In the genomic region with DNA sequence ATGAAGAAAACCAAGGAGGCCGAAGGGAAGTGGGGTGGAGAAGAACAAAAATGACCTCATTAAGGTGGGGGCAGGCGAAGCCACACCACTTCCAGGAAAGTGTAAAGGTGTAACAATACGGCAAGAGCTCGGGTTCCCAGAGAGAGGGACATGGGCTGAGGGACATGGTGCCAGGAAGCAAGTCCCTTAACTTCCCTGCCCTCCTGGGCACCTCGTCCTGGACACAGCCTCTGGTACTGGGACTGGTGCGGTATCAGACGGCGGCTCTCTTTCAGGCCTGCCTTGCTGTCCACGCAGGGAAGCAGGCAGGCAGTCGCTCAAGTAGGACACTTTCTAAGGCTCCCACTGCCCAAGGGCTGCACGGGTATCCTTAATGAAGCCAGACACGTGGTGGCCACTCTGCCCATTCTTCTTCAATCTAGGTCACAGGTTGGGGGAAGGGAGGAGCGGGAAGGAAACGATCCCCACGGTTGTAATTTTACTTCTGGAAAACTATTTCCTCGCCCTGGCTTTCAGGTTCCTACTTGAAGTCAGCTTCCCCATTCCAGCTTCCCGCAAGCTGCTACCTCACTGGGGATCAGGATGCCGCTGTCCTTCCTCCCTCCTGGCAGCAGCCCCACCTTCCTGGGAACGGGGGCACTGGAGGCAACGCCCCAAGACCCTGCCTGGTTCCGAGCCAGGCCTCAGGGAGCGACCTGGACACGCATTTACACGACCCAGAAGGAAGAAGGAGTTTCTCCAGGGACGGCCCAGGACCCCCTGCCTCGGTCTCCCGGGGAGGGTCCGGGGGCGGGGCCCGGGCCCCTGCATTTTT, we compare ENCODE assay signal across 1 cellular context.
TF ChIP-seq lines count a peak whose summit lies in the region.

No MANE protein-coding gene starts in this region.

TF ChIP-seq in HEK293, 187 proteins besides CTCF, POLR2A, EP300 and RAD21 (continued from another document):
- TF ChIP-seq PRDM6 (tag by site-specific recombination; IDR thresholded peaks at IDR 0.05) (no peak), ZSCAN16 (tag by site-specific recombination; IDR thresholded peaks at IDR 0.05) (no peak), ZNF157 (tag by site-specific recombination; IDR thresholded peaks at IDR 0.05) (no peak), ZNF426 (tag by site-specific recombination; IDR thresholded peaks at IDR 0.05) (no peak), ZBTB8A (tag by site-specific recombination; IDR thresholded peaks at IDR 0.05) (no peak), KLF1 (tag by site-specific recombination; IDR thresholded peaks at IDR 0.05) (0 out of 2 replicates have a peak, but pooled peaks have one; percentile 42)
